ENCODE assay signal across 8 cellular contexts in genomic region chr9:136133191-136133958, GRCh38. TPM values are rescaled to one million over a fixed set of nuclear protein-coding genes. Genes with fewer than 3 reads are reported as not detected.
DNase-seq lines count a peak whose midpoint lies in the region; ATAC-seq and TF ChIP-seq lines count a peak whose summit lies in the region.

No MANE protein-coding gene starts in this region.

- ATAC-seq in HG03095 (IDR thresholded peaks at IDR 0.05; ENCODE audit: unreplicated experiment) (no peak), GM18517 (IDR thresholded peaks at IDR 0.05; ENCODE audit: unreplicated experiment) (no peak)

- H3K9me3 ChIP-seq in mesodermal cell (ENCODE audit: control insufficient read depth, low read length): no peaks in the 10 kb centered on the region

- peaks cover 5% of the 10 kb centered on the region for H3K4me1 ChIP-seq in mesodermal cell (ENCODE audit: control insufficient read depth, insufficient read depth, low read length, poor library complexity, severe bottlenecking)

- WGBS in mesodermal cell (ENCODE audit: insufficient coverage in 2 of 2), 2 experiments: 9 to 10% methylated on average over 38 to 43 of the region's 69 CpGs

- H3K27ac ChIP-seq in coronary artery (no peak overlapping the region), mesodermal cell (ENCODE audit: low read depth, low read length, severe bottlenecking) (no peak overlapping the region)

- DNase-seq in NCI-H1436 (lab: John Stamatoyannopoulos, UW) (peak; percentile 57), NCI-H1436 treated with DMSO at 0.1 percent for 48 hours (lab: John Stamatoyannopoulos, UW) (no peak), NCI-H748 (lab: John Stamatoyannopoulos, UW; ENCODE audit: unreplicated experiment) (peak; percentile 62), coronary artery (ENCODE audit: low spot score) (no peak), NCI-H1694 (lab: John Stamatoyannopoulos, UW) (no peak)

- no peak for TF ChIP-seq CTCF in coronary artery (IDR thresholded peaks at IDR 0.05)

- H3K4me3 ChIP-seq in coronary artery: peak overlapping the region; percentile 69
- peak overlapping the region; percentile 40 for H3K4me3 ChIP-seq in mesodermal cell (ENCODE audit: extremely low read depth, insufficient read depth, low read length, poor library complexity, severe bottlenecking)

- H3K36me3 ChIP-seq in mesodermal cell (ENCODE audit: control insufficient read depth, insufficient read depth, low read length): no peaks in the 10 kb centered on the region

RNA-seq across cellular contexts. Expression of gene TMEM250, which starts 14.7 kb away (rescaled TPM):
- 22.4 TPM for polyA plus RNA-seq in mesodermal cell (2013, experiment 1 of 2)
- 18.7 TPM for polyA plus RNA-seq in mesodermal cell (2013, experiment 2 of 2)

RNA-seq across cellular contexts. Expression of gene NACC2, which starts 38.3 kb away (rescaled TPM):
- 16.2 TPM for polyA plus RNA-seq in mesodermal cell (2013, experiment 1 of 2)
- 14.8 TPM for polyA plus RNA-seq in mesodermal cell (2013, experiment 2 of 2)

Comparison
In these comparisons a context has a peak if more than half of its experiments do, and no peak if none do; other contexts are left out.
1. DNase-seq: peak in NCI-H1436 (single experiment) and NCI-H748 (single experiment); none in NCI-H1436 treated with DMSO at 0.1 percent for 48 hours (single experiment), coronary artery (single experiment) and NCI-H1694 (single experiment).